Comparison of ENCODE assay signal across 8 cellular contexts in genomic region chr11:62054484-62055121, GRCh38.
DNase-seq lines count a peak whose midpoint lies in the region; ATAC-seq and TF ChIP-seq lines count a peak whose summit lies in the region.

No MANE protein-coding gene starts in this region.

- H3K36me3 ChIP-seq in Caco-2 (ENCODE audit: control insufficient read depth, insufficient read depth, low read length): no peaks in the 10 kb centered on the region
- H3K36me3 ChIP-seq in HCT116 (ENCODE audit: control insufficient read depth in 1 of 2, insufficient read depth in 2 of 2, low read length in 2 of 2): no peaks in the 10 kb centered on the region

- H3K79me2 ChIP-seq in HCT116 (ENCODE audit: insufficient read depth, low read length): no peaks in the 10 kb centered on the region

- no peaks in the 10 kb centered on the region for H4K20me1 ChIP-seq in HCT116 (ENCODE audit: insufficient read depth)

- DNase-seq in Caco-2 (peak; percentile 83 to 85), HCT116 (ENCODE audit: low read depth, low spot score) (peak; percentile 87), SK-MEL-5 (ENCODE audit: low read depth, low spot score) (peak; percentile 75), left colon (peak; percentile 59 to 79)

- no peaks in the 10 kb centered on the region for H3K9me3 ChIP-seq in Caco-2
- no peaks in the 10 kb centered on the region for H3K9me3 ChIP-seq in HCT116 (ENCODE audit: control insufficient read depth in 1 of 2, insufficient read depth in 1 of 2, low read depth in 1 of 2, low read length in 2 of 2)

- no peaks in the 10 kb centered on the region for H3K27me3 Mint-ChIP-seq in Caco-2 (ENCODE audit: insufficient read depth, unreplicated experiment)

- peak; percentile 78 to 93 for TF ChIP-seq CTCF in Caco-2 (IDR thresholded peaks at IDR 0.05; ENCODE audit: insufficient read depth in 1 of 2, low read depth in 1 of 2, low read length in 1 of 2, severe bottlenecking in 1 of 2, unreplicated experiment in 1 of 2)
- peak; percentile 79 to 95 (median 80) for TF ChIP-seq CTCF in HCT116 (IDR thresholded peaks at IDR 0.05 in 2 of 3, conservative IDR thresholded peaks at IDR 0.05 in 1 of 3; ENCODE audit: borderline replicate concordance in 1 of 3, insufficient read depth in 1 of 3, low read depth in 2 of 3, low read length in 2 of 3)

- POLR2A ChIA-PET in Caco-2 (lab: Charles Lee): interaction anchor here (0.9 kb wide), 1 partner anchor 240 kb away, joined by 3 read pairs; no protein-coding TSS in a partner anchor
- POLR2A ChIA-PET in HCT116 (lab: Charles Lee): interaction anchor here (1.2 to 4.5 kb wide), 4 partner anchors 10 to 105 kb away, joined by 4 to 77 read pairs (median 10); partner anchors contain the start of gene FTH1

- H3K27me3 ChIP-seq in Caco-2 (replicated peaks; ENCODE audit: control insufficient read depth, insufficient read depth, low read length) (no peaks in the 10 kb centered on the region; the same call in 1 of the 2 replicates), HCT116 (ENCODE audit: insufficient read depth, low read length) (no peaks in the 10 kb centered on the region)

- in situ Hi-C loops in SK-MEL-5 (cut with HindIII; ENCODE audit: low pct_unique_long_range_greater_than_20kb, low sequenced_read_pairs): no loop called here

- H3K9ac ChIP-seq in HCT116 (ENCODE audit: low read length): no peak overlapping the region

- peak overlapping the region; percentile 25 for H3K4me3 Mint-ChIP-seq in Caco-2 (ENCODE audit: unreplicated experiment)

- ATAC-seq in HCT116 (peak; percentile 98), left colon (peak; percentile 88), HG03439 (IDR thresholded peaks at IDR 0.05; ENCODE audit: unreplicated experiment) (no peak), GM18868 (IDR thresholded peaks at IDR 0.05; ENCODE audit: unreplicated experiment) (no peak), GM19452 (IDR thresholded peaks at IDR 0.05; ENCODE audit: unreplicated experiment) (no peak), HG03342 (IDR thresholded peaks at IDR 0.05; ENCODE audit: unreplicated experiment) (no peak)

- CTCF ChIA-PET in Caco-2 (lab: Charles Lee): interaction anchor here (0.5 to 2.6 kb wide), 10 partner anchors 30 to 182 kb away, joined by 3 to 8 read pairs (median 4); partner anchors contain the start of gene FTH1
- CTCF ChIA-PET in HCT116 (lab: Charles Lee): interaction anchor here (0.5 to 2.7 kb wide), 9 partner anchors 27 to 257 kb away, joined by 3 to 26 read pairs (median 4); partner anchors contain the start of gene FTH1

- TF ChIP-seq RAD21 in HCT116 (IDR thresholded peaks at IDR 0.05; ENCODE audit: low read depth): peak; percentile 99

- intact Hi-C loops in Caco-2 (cut with micrococcal nuclease; ENCODE audit: unreplicated experiment): loop anchor here (1.0 to 2.0 kb wide), 6 partner anchors 28 to 155 kb away; partner anchors contain the start of gene FTH1
- intact Hi-C loops in HCT116 (cut with micrococcal nuclease): loop anchor here (1.0 to 5.0 kb wide), 5 partner anchors 53 to 155 kb away; partner anchors contain the start of gene FTH1
- intact Hi-C loops in left colon (cut with DNase I, micrococcal nuclease): no loop called here

- H3K9me3 Mint-ChIP-seq in Caco-2 (ENCODE audit: unreplicated experiment): no peaks in the 10 kb centered on the region

- peak overlapping the region; percentile 34; the same call in 1 of the 2 replicates for H3K4me2 ChIP-seq in HCT116 (ENCODE audit: low read length)

- RAD21 ChIA-PET in HCT116 (lab: Charles Lee; ENCODE audit: low non-redundant PET in 1 of 2, low total read pairs in 2 of 2, uncharacterized antibody in 2 of 2, unreplicated experiment in 2 of 2): interaction anchor here (0.8 to 2.4 kb wide), 5 partner anchors 84 to 156 kb away, joined by 3 to 8 read pairs (median 4); no protein-coding TSS in a partner anchor

- no peaks in the 10 kb centered on the region for H3K36me3 Mint-ChIP-seq in Caco-2 (ENCODE audit: insufficient read depth, unreplicated experiment)

- H2AFZ ChIP-seq in HCT116 (ENCODE audit: low read depth, low read length, poor library complexity, severe bottlenecking): no peak overlapping the region

- TF ChIP-seq POLR2A in HCT116 (IDR thresholded peaks at IDR 0.05; ENCODE audit: borderline replicate concordance, extremely low read depth, insufficient read depth, insufficient read length): no peak

- BruUV-seq in Caco-2 (replicated peaks; lab: Mats Ljungman, UMichigan) (no TSS peak), HCT116 (replicated peaks; lab: Mats Ljungman, UMichigan) (no TSS peak)

- H3K9me2 ChIP-seq in HCT116 (ENCODE audit: insufficient read depth): no peaks in the 10 kb centered on the region

- H3K27ac Mint-ChIP-seq in Caco-2 (ENCODE audit: unreplicated experiment): peak overlapping the region; percentile 81

- 0 out of 2 replicates have a peak, but pooled peaks cover 5% of the 10 kb centered on the region for H3K4me1 ChIP-seq in Caco-2
- H3K4me1 ChIP-seq in HCT116 (ENCODE audit: control insufficient read depth in 1 of 2, insufficient read depth in 2 of 2, low read length in 2 of 2): peaks cover 13 to 19% of the 10 kb centered on the region in 2 experiments; a peak in 3 of 4 replicates

- H3K4me1 Mint-ChIP-seq in Caco-2 (ENCODE audit: low read depth, unreplicated experiment): no peaks in the 10 kb centered on the region

- H3K4me3 ChIP-seq in Caco-2 (ENCODE audit: low read depth, low read length): no peak overlapping the region
- no peak overlapping the region for H3K4me3 ChIP-seq in HCT116 (replicated peaks in 1 of 2; ENCODE audit: low read depth in 1 of 2, low read length in 2 of 2)

- no peak overlapping the region for H3K27ac ChIP-seq in HCT116 (ENCODE audit: low read depth, low read length)

TF ChIP-seq in HCT116, 20 proteins besides CTCF, POLR2A, EP300 and RAD21:
- no peak for TF ChIP-seq YY1 (IDR thresholded peaks at IDR 0.05; ENCODE audit: extremely low read depth, insufficient replicate concordance, low read depth, low read length)
- TF ChIP-seq CEBPB (IDR thresholded peaks at IDR 0.05; ENCODE audit: low read depth): peak; percentile 84
- no peak for TF ChIP-seq FOSL1 (IDR thresholded peaks at IDR 0.05; ENCODE audit: low read depth)
- no peak for TF ChIP-seq ZFX (IDR thresholded peaks at IDR 0.05)
- TF ChIP-seq SP1 (IDR thresholded peaks at IDR 0.05; ENCODE audit: low read depth): 0 out of 2 replicates have a peak, but pooled peaks have one; percentile 11
- TF ChIP-seq SIN3A (IDR thresholded peaks at IDR 0.05; ENCODE audit: low read depth): no peak
- no peak for TF ChIP-seq EZH2 (IDR thresholded peaks at IDR 0.05)
- no peak for TF ChIP-seq ELF1 (IDR thresholded peaks at IDR 0.05; ENCODE audit: borderline replicate concordance, low read depth)

Comparison
In these comparisons a context has a peak if more than half of its experiments do, and no peak if none do; other contexts are left out.
1. ATAC-seq: peak in HCT116 (single experiment) and left colon (single experiment); none in HG03439 (single experiment), GM18868 (single experiment), GM19452 (single experiment) and HG03342 (single experiment).
2. intact Hi-C loops: an anchor here in Caco-2 (1.0 to 2.0 kb wide) and HCT116 (1.0 to 5.0 kb wide); none called in left colon.
3. Peak in every context shown above with its lines, with median percentiles within 50 percentile points of each other: DNase-seq.